Comparison of ENCODE assay signal across 33 cellular contexts in genomic region chr12:13452955-13453570, GRCh38.
DNase-seq lines count a peak whose midpoint lies in the region; ATAC-seq and TF ChIP-seq lines count a peak whose summit lies in the region.
"Had no signal": no experiment of that assay in that cellular context is flagged by ENCODE, and none has a peak within 500 bp of the region (broad histone marks: within the 10 kb centered on the region; RNA-seq: fewer than 3 reads in every experiment).

No MANE protein-coding gene starts in this region.

- H3K4me2 ChIP-seq in neural progenitor cell, result peak overlapping the region; percentile 40

- no peak overlapping the region for H3K4me3 ChIP-seq in neural progenitor cell
- H3K4me3 ChIP-seq: colonic mucosa, prostate gland, sigmoid colon had no signal

- H3K4me1 Mint-ChIP-seq in neural progenitor cell (no peaks in the 10 kb centered on the region), mesothelial cell of epicardium (no peaks in the 10 kb centered on the region)
- H3K4me1 Mint-ChIP-seq: activated naive CD4-positive, alpha-beta T cell treated with anti-CD3 and anti-CD28 coated beads, Interleukin-2, amount 50 U/mL, for 24 hours; activated T-helper 17 cell treated with anti-CD3 and anti-CD28 coated beads, Interleukin-2, amount 50 U/mL, for 72 hours; CD8-positive, alpha-beta memory T cell; stimulated activated naive B cell treated with anti-CD40 and anti-IgM and Interleukin-4, amounts not matched to agents 10 μg/mL and 1 μg/mL and 100 μg/mL, for 72 hours; WTC11 had no signal

- no peaks in the 10 kb centered on the region for H3K9me3 ChIP-seq in neural progenitor cell (ENCODE audit: low read depth)
- H3K9me3 ChIP-seq: colonic mucosa, neutrophil, prostate gland, sigmoid colon had no signal

- H2AFZ ChIP-seq in neural progenitor cell (replicated peaks), result no peak overlapping the region

- peaks cover 13% of the 10 kb centered on the region for H3K4me1 ChIP-seq in neural progenitor cell
- H3K4me1 ChIP-seq: colonic mucosa, prostate gland, sigmoid colon had no signal

- H3K9ac ChIP-seq in neural progenitor cell, result no peak overlapping the region

- H3K36me3 Mint-ChIP-seq in neural progenitor cell, result no peaks in the 10 kb centered on the region
- H3K36me3 Mint-ChIP-seq in mesothelial cell of epicardium, result no peaks in the 10 kb centered on the region
- H3K36me3 Mint-ChIP-seq: activated naive CD4-positive, alpha-beta T cell treated with anti-CD3 and anti-CD28 coated beads, Interleukin-2, amount 50 U/mL, for 24 hours; CD8-positive, alpha-beta memory T cell; stimulated activated naive B cell treated with anti-CD40 and anti-IgM and Interleukin-4, amounts not matched to agents 10 μg/mL and 1 μg/mL and 100 μg/mL, for 72 hours; WTC11 had no signal

- H3K9me3 Mint-ChIP-seq in neural progenitor cell (peaks cover 3% of the 10 kb centered on the region), mesothelial cell of epicardium (no peaks in the 10 kb centered on the region)
- H3K9me3 Mint-ChIP-seq: activated naive CD4-positive, alpha-beta T cell treated with anti-CD3 and anti-CD28 coated beads, Interleukin-2, amount 50 U/mL, for 24 hours; activated T-helper 17 cell treated with anti-CD3 and anti-CD28 coated beads, Interleukin-2, amount 50 U/mL, for 72 hours; stimulated activated naive B cell treated with anti-CD40 and anti-IgM and Interleukin-4, amounts not matched to agents 10 μg/mL and 1 μg/mL and 100 μg/mL, for 72 hours; WTC11 had no signal

- no peaks in the 10 kb centered on the region for H3F3A ChIP-seq in neural progenitor cell (ENCODE audit: low read depth)

- H3K27me3 Mint-ChIP-seq in neural progenitor cell (ENCODE audit: insufficient read depth, low read depth), result no peaks in the 10 kb centered on the region
- peaks cover 7% of the 10 kb centered on the region for H3K27me3 Mint-ChIP-seq in mesothelial cell of epicardium (ENCODE audit: low read depth)

- ATAC-seq in left lobe of liver, result no peak
- ATAC-seq: activated T-helper 17 cell treated with anti-CD3 and anti-CD28 coated beads, Interleukin-2, amount 50 U/mL, for 72 hours; left colon; stimulated activated naive B cell treated with anti-CD40 and anti-IgM and Interleukin-4, amounts not matched to agents 10 μg/mL and 1 μg/mL and 100 μg/mL, for 72 hours; WTC11 had no signal

- DNase-seq in NCI-H1092 treated with DMSO at 0.1 percent for 48 hours (lab: John Stamatoyannopoulos, UW) (peak; percentile 39), NCI-H1092 (lab: John Stamatoyannopoulos, UW) (no peak), DMS53 treated with DMSO at 0.1 percent for 48 hours (lab: John Stamatoyannopoulos, UW; ENCODE audit: unreplicated experiment) (peak; percentile 53), neural progenitor cell (ENCODE audit: low spot score) (no peak), mesothelial cell of epicardium (ENCODE audit: low spot score in 2 of 2, unreplicated experiment in 2 of 2) (no peak), GM19238 (ENCODE audit: insufficient read length, low spot score) (no peak), left lobe of liver (ENCODE audit: low spot score) (no peak)
- DNase-seq: 8988T; activated CD8-positive, alpha-beta memory T cell treated with anti-CD3 and anti-CD28 coated beads, Interleukin-2, amount 50 U/mL, for 48 hours; CD8-positive, alpha-beta memory T cell; colonic mucosa; DMS153; effector CD8-positive, alpha-beta T cell; foreskin fibroblast; GDM1; IMR-90; left colon; mesenchymal stem cell; NCI-H1048; NCI-H2081 treated with DMSO at 0.1 percent for 48 hours; NCI-H510A; SHP77; sigmoid colon; stimulated activated CD4-positive, alpha-beta T cell treated with anti-CD3 and anti-CD28 coated beads, Interleukin-4, amount 100 ng/mL, for 4 hours; stimulated activated naive B cell treated with anti-CD40 and anti-IgM and Interleukin-4, amounts not matched to agents 10 μg/mL and 1 μg/mL and 100 μg/mL, for 72 hours; SW 1271; T1000 had no signal

- H3K4me3 Mint-ChIP-seq in neural progenitor cell (no peak overlapping the region), mesothelial cell of epicardium (no peak overlapping the region)
- H3K4me3 Mint-ChIP-seq: activated naive CD4-positive, alpha-beta T cell treated with anti-CD3 and anti-CD28 coated beads, Interleukin-2, amount 50 U/mL, for 24 hours; activated T-helper 17 cell treated with anti-CD3 and anti-CD28 coated beads, Interleukin-2, amount 50 U/mL, for 72 hours; CD8-positive, alpha-beta memory T cell; stimulated activated naive B cell treated with anti-CD40 and anti-IgM and Interleukin-4, amounts not matched to agents 10 μg/mL and 1 μg/mL and 100 μg/mL, for 72 hours; WTC11 had no signal

- H3K36me3 ChIP-seq in neural progenitor cell, result no peaks in the 10 kb centered on the region
- H3K36me3 ChIP-seq: colonic mucosa, neutrophil, prostate gland, sigmoid colon had no signal

- no peak for TF ChIP-seq CTCF in neural progenitor cell (IDR thresholded peaks at IDR 0.05)
- TF ChIP-seq CTCF in mesothelial cell of epicardium (IDR thresholded peaks at IDR 0.05; ENCODE audit: unreplicated experiment), result no peak

- H3K27me3 ChIP-seq in neural progenitor cell, result no peaks in the 10 kb centered on the region
- H3K27me3 ChIP-seq: colonic mucosa, neutrophil, sigmoid colon had no signal

- H3K79me2 ChIP-seq in neural progenitor cell (ENCODE audit: low read depth), result no peaks in the 10 kb centered on the region

- peak overlapping the region; percentile 58 for H3K27ac ChIP-seq in cingulate gyrus (ENCODE audit: low read depth, low read length)
- no peak overlapping the region for H3K27ac ChIP-seq in neural progenitor cell
- H3K27ac ChIP-seq: colonic mucosa, neutrophil, prostate gland, sigmoid colon had no signal

- H4K20me1 ChIP-seq in neural progenitor cell (ENCODE audit: low read depth), result no peaks in the 10 kb centered on the region

- H3K27ac Mint-ChIP-seq in neural progenitor cell (no peak overlapping the region), mesothelial cell of epicardium (no peak overlapping the region)
- H3K27ac Mint-ChIP-seq: activated naive CD4-positive, alpha-beta T cell treated with anti-CD3 and anti-CD28 coated beads, Interleukin-2, amount 50 U/mL, for 24 hours; activated T-helper 17 cell treated with anti-CD3 and anti-CD28 coated beads, Interleukin-2, amount 50 U/mL, for 72 hours; CD8-positive, alpha-beta memory T cell; stimulated activated naive B cell treated with anti-CD40 and anti-IgM and Interleukin-4, amounts not matched to agents 10 μg/mL and 1 μg/mL and 100 μg/mL, for 72 hours; WTC11 had no signal

Comparison
In these comparisons a context has a peak if more than half of its experiments do, and no peak if none do; other contexts are left out.
1. DNase-seq: peak in NCI-H1092 treated with DMSO at 0.1 percent for 48 hours (single experiment) and DMS53 treated with DMSO at 0.1 percent for 48 hours (single experiment); none in NCI-H1092 (single experiment), neural progenitor cell (single experiment), mesothelial cell of epicardium (0 of 2), GM19238 (single experiment) and left lobe of liver (single experiment).